Comparison of ENCODE assay signal across 14 cellular contexts in genomic region chr2:223797073-223797472, GRCh38. TPM values are rescaled to one million over a fixed set of nuclear protein-coding genes. Genes with fewer than 3 reads are reported as not detected.
DNase-seq lines count a peak whose midpoint lies in the region; ATAC-seq and TF ChIP-seq lines count a peak whose summit lies in the region.
"Had no signal": no experiment of that assay in that cellular context is flagged by ENCODE, and none has a peak within 500 bp of the region (broad histone marks: within the 10 kb centered on the region; RNA-seq: fewer than 3 reads in every experiment).

No MANE protein-coding gene starts in this region.

- no TSS peak for BruUV-seq in HCT116 (replicated peaks; lab: Mats Ljungman, UMichigan)

- POLR2A ChIA-PET in HCT116 (lab: Charles Lee) (interaction anchor here (1.4 to 2.0 kb wide), 4 partner anchors 32 to 99 kb away, joined by 5 to 13 read pairs (median 6); no protein-coding TSS in a partner anchor), T-cell (lab: Charles Lee) (no interaction called here)

- H3K27me3 ChIP-seq in HCT116 (ENCODE audit: insufficient read depth, low read length) = no peaks in the 10 kb centered on the region
- H3K27me3 ChIP-seq: neutrophil had no signal

- peak; percentile 77 for ATAC-seq in HCT116
- ATAC-seq in SK-N-SH treated with all-trans-retinoic acid at 6 μM for 48 hours = 0 out of 3 replicates have a peak, but pooled peaks have one; percentile 29
- ATAC-seq in T-cell (replicated peaks in 1 of 4) = no peak

- peaks cover 0 to 2% (median 0%) of the 10 kb centered on the region in 3 donors for H3K4me1 Mint-ChIP-seq in T-cell

- 0 out of 2 replicates have a peak, but pooled peaks have one; percentile 26 for TF ChIP-seq RAD21 in HCT116 (IDR thresholded peaks at IDR 0.05; ENCODE audit: low read depth)

- no peaks in the 10 kb centered on the region for H3K27me3 Mint-ChIP-seq in T-cell
- H3K27me3 Mint-ChIP-seq: CD4-positive, CD25-positive, alpha-beta regulatory T cell had no signal

- peak overlapping the region; percentile 38 for H3K9ac ChIP-seq in HCT116 (ENCODE audit: low read length)

- RAD21 ChIA-PET in HCT116 (lab: Charles Lee; ENCODE audit: low non-redundant PET in 1 of 2, low total read pairs in 2 of 2, uncharacterized antibody in 2 of 2, unreplicated experiment in 2 of 2) = interaction anchor here (0.5 to 1.7 kb wide), 7 partner anchors 17 to 72 kb away, joined by 3 to 5 read pairs (median 3); no protein-coding TSS in a partner anchor

- H3K4me3 ChIP-seq in HCT116 (replicated peaks in 1 of 2; ENCODE audit: low read depth in 1 of 2, low read length in 2 of 2) (no peak overlapping the region), fibroblast of pulmonary artery (replicated peaks; ENCODE audit: low read depth, low read length) (no peak overlapping the region), retinal pigment epithelial cell (ENCODE audit: low read length) (no peak overlapping the region)
- H3K4me3 ChIP-seq: SK-N-MC had no signal

- peaks cover 0 to 13% of the 10 kb centered on the region in 2 experiments; a peak in 2 of 4 replicates for H3K36me3 ChIP-seq in HCT116 (ENCODE audit: control insufficient read depth in 1 of 2, insufficient read depth in 2 of 2, low read length in 2 of 2)
- H3K36me3 ChIP-seq: neutrophil had no signal

- H3K27ac ChIP-seq in HCT116 (ENCODE audit: low read depth, low read length) = peak overlapping the region; percentile 79
- H3K27ac ChIP-seq: neutrophil, SK-N-MC had no signal

- H4K20me1 ChIP-seq in HCT116 (ENCODE audit: insufficient read depth) = no peaks in the 10 kb centered on the region

- no peaks in the 10 kb centered on the region for H3K36me3 Mint-ChIP-seq in T-cell

- H3K4me2 ChIP-seq in HCT116 (ENCODE audit: low read length) = peak overlapping the region; percentile 62

- intact Hi-C loops in HCT116 (cut with micrococcal nuclease) = loop anchor here (1.0 to 5.0 kb wide), 5 partner anchors 70 to 825 kb away; no protein-coding TSS in a partner anchor

- H3K27ac Mint-ChIP-seq in T-cell = no peak overlapping the region
- H3K27ac Mint-ChIP-seq: CD4-positive, CD25-positive, alpha-beta regulatory T cell had no signal

- no peak for TF ChIP-seq POLR2A in HCT116 (IDR thresholded peaks at IDR 0.05; ENCODE audit: borderline replicate concordance, extremely low read depth, insufficient read depth, insufficient read length)

- no peaks in the 10 kb centered on the region for H3K9me3 Mint-ChIP-seq in T-cell

- peaks cover 0 to under 1% of the 10 kb centered on the region in 2 experiments; a peak in 1 of 4 replicates for H3K9me3 ChIP-seq in HCT116 (ENCODE audit: control insufficient read depth in 1 of 2, insufficient read depth in 1 of 2, low read depth in 1 of 2, low read length in 2 of 2)
- H3K9me3 ChIP-seq: neutrophil had no signal

- no peak overlapping the region for H3K4me3 Mint-ChIP-seq in T-cell
- H3K4me3 Mint-ChIP-seq: CD4-positive, CD25-positive, alpha-beta regulatory T cell had no signal

- H2AFZ ChIP-seq in HCT116 (ENCODE audit: low read depth, low read length, poor library complexity, severe bottlenecking) = no peak overlapping the region

- H3K4me1 ChIP-seq in HCT116 (ENCODE audit: control insufficient read depth in 1 of 2, insufficient read depth in 2 of 2, low read length in 2 of 2) = peaks cover 79 to 80% of the 10 kb centered on the region in 2 experiments

- DNase-seq in HCT116 (ENCODE audit: low read depth, low spot score) (peak; percentile 72), fibroblast of pulmonary artery (ENCODE audit: low read depth) (peak; percentile 75), retinal pigment epithelial cell (ENCODE audit: low read depth) (peak; percentile 97), C1 segment of cervical spinal cord (lab: John Stamatoyannopoulos, UW) (no peak), T-cell (no peak)
- no peak for DNase-seq in stimulated activated CD4-positive, alpha-beta T cell treated with anti-CD3 and anti-CD28 coated beads, Interleukin-1b, Interleukin-23, amount 100 ng/mL, for 48 hours
- no peak for DNase-seq in activated CD4-positive, alpha-beta T cell treated with anti-CD3 and anti-CD28 coated beads for 1 hour
- DNase-seq: activated effector memory CD4-positive, alpha-beta T cell treated with anti-CD3 and anti-CD28 coated beads, Interleukin-2, amount 50 U/mL, for 16 hours; CD4-positive, CD25-positive, alpha-beta regulatory T cell; NCI-H510A; stimulated activated naive CD4-positive, alpha-beta T cell treated with Interleukin-2 at 50 U/mL for 16 hours had no signal

- CTCF ChIA-PET in HCT116 (lab: Charles Lee) (interaction anchor here (0.5 to 3.1 kb wide), 12 partner anchors 8 to 825 kb away, joined by 3 to 27 read pairs (median 8); no protein-coding TSS in a partner anchor), T-cell (lab: Charles Lee) (interaction anchor here in 1 of 2 donors (0.9 to 1.8 kb wide), 3 partner anchors 68 to 74 kb away, joined by 3 to 11 read pairs (median 3); no protein-coding TSS in a partner anchor)

- TF ChIP-seq CTCF in HCT116 (IDR thresholded peaks at IDR 0.05 in 2 of 3, conservative IDR thresholded peaks at IDR 0.05 in 1 of 3; ENCODE audit: borderline replicate concordance in 1 of 3, insufficient read depth in 1 of 3, low read depth in 2 of 3, low read length in 2 of 3) (no peak), fibroblast of pulmonary artery (IDR thresholded peaks at IDR 0.05; ENCODE audit: low read length, missing control alignments) (no peak), retinal pigment epithelial cell (conservative IDR thresholded peaks at IDR 0.05; ENCODE audit: low read depth, low read length) (no peak)

- no peaks in the 10 kb centered on the region for H3K9me2 ChIP-seq in HCT116 (ENCODE audit: insufficient read depth)

- H3K79me2 ChIP-seq in HCT116 (ENCODE audit: insufficient read depth, low read length) = peaks cover 100% of the 10 kb centered on the region

TF ChIP-seq in HCT116, 20 proteins besides CTCF, POLR2A, EP300 and RAD21 (continues in another document):
- no peak for TF ChIP-seq SIN3A (IDR thresholded peaks at IDR 0.05; ENCODE audit: low read depth)
- no peak for TF ChIP-seq ZNF274 (IDR thresholded peaks at IDR 0.05; ENCODE audit: low read depth, low read length)
- TF ChIP-seq FOSL1 (IDR thresholded peaks at IDR 0.05; ENCODE audit: low read depth) = peak; percentile 59
- TF ChIP-seq ZBTB33 (IDR thresholded peaks at IDR 0.05; ENCODE audit: extremely low read depth, insufficient replicate concordance, low read length) = no peak
- TF ChIP-seq CBX3 (IDR thresholded peaks at IDR 0.05; ENCODE audit: low read depth) = peak; percentile 63; the same call in 1 of the 2 replicates
- TF ChIP-seq TCF7L2 (IDR thresholded peaks at IDR 0.05; ENCODE audit: borderline replicate concordance, extremely low read depth, insufficient read depth, insufficient read length) = no peak
- TF ChIP-seq SRF (IDR thresholded peaks at IDR 0.05; ENCODE audit: low read depth) = no peak
- no peak for TF ChIP-seq ZFX (IDR thresholded peaks at IDR 0.05)
- peak; percentile 67 for TF ChIP-seq JUND (IDR thresholded peaks at IDR 0.05)
- TF ChIP-seq YY1 (IDR thresholded peaks at IDR 0.05; ENCODE audit: extremely low read depth, insufficient replicate concordance, low read depth, low read length) = no peak
- peak; percentile 58 for TF ChIP-seq SP1 (IDR thresholded peaks at IDR 0.05; ENCODE audit: low read depth)

TF ChIP-seq in SK-N-SH treated with all-trans-retinoic acid at 6 μM for 48 hours, 23 proteins besides CTCF, POLR2A, EP300 and RAD21:
- TF ChIP-seq ISL1 (CRISPR knock-in tag; IDR thresholded peaks at IDR 0.05) (0 out of 2 replicates have a peak, but pooled peaks have one; percentile 15), TOX (CRISPR knock-in tag; IDR thresholded peaks at IDR 0.05; ENCODE audit: borderline replicate concordance) (no peak)

RNA-seq across cellular contexts. Expression of gene AP1S3, which starts 40.3 kb away (rescaled TPM):
- 185 TPM for total RNA-seq in HCT116 (2021; ENCODE audit: unreplicated experiment)
- 63.9 and 76.8 TPM in 2 replicates for polyA plus RNA-seq in HCT116 (2012)
- 1 to 10 TPM; 1.4 to 2.9 (median 1.8) TPM for total RNA-seq in T-cell

Comparison
In these comparisons a context has a peak if more than half of its experiments do, and no peak if none do; other contexts are left out.
1. ATAC-seq: peak in HCT116 (single experiment) and SK-N-SH treated with all-trans-retinoic acid at 6 μM for 48 hours (single experiment); none in T-cell (0 of 4).
2. DNase-seq: peak in HCT116 (single experiment), fibroblast of pulmonary artery (single experiment) and retinal pigment epithelial cell (single experiment); none in C1 segment of cervical spinal cord (0 of 14), stimulated activated CD4-positive, alpha-beta T cell treated with anti-CD3 and anti-CD28 coated beads, Interleukin-1b, Interleukin-23, amount 100 ng/mL, for 48 hours (single experiment), activated CD4-positive, alpha-beta T cell treated with anti-CD3 and anti-CD28 coated beads for 1 hour (single experiment) and T-cell (0 of 34).
3. RNA of gene AP1S3, which starts 40.3 kb away (total RNA-seq): 185 TPM in HCT116 (single experiment); 1.4 to 2.9 TPM in T-cell; every median in the first group is over 10 times any median in the second.